In genomic region chr11:131759140-131759539, GRCh38 we compare ENCODE assay signal across 23 cellular contexts.
"Had no signal": no experiment of that assay in that cellular context is flagged by ENCODE, and none has a peak within 500 bp of the region (broad histone marks: within the 10 kb centered on the region; RNA-seq: fewer than 3 reads in every experiment).

No MANE protein-coding gene starts in this region.

- H3K36me3 ChIP-seq: gastroesophageal sphincter, heart right ventricle, prostate gland, right atrium auricular region, stomach, upper lobe of left lung had no signal

- H3K4me1 Mint-ChIP-seq: activated CD4-positive, alpha-beta T cell treated with anti-CD3 and anti-CD28 coated beads, Interleukin-2, amount 10 ng/mL, durations not matched to agents 24 days and 14 days; activated naive CD8-positive, alpha-beta T cell treated with anti-CD3 and anti-CD28 coated beads, Interleukin-2, amount 10 ng/mL, durations not matched to agents 7 days and 5 days; activated T-helper 17 cell treated with anti-CD3 and anti-CD28 coated beads, Interleukin-2, amount 50 U/mL, for 72 hours; immature natural killer cell; stimulated activated effector memory CD8-positive, alpha-beta T cell treated with anti-CD3 and anti-CD28 coated beads, Interleukin-12 subunit alpha, Interleukin-12 subunit beta, amount 100 ng/mL, for 72 hours had no signal

- H3K4me3 Mint-ChIP-seq: activated CD4-positive, alpha-beta T cell treated with anti-CD3 and anti-CD28 coated beads, Interleukin-2, amount 10 ng/mL, durations not matched to agents 24 days and 14 days; activated CD8-positive, alpha-beta T cell treated with anti-CD3 and anti-CD28 coated beads for 36 hours; activated naive CD8-positive, alpha-beta T cell treated with anti-CD3 and anti-CD28 coated beads, Interleukin-2, amount 10 ng/mL, durations not matched to agents 7 days and 5 days; activated T-helper 17 cell treated with anti-CD3 and anti-CD28 coated beads, Interleukin-2, amount 50 U/mL, for 72 hours; brain; immature natural killer cell; neural crest cell; stimulated activated effector memory CD8-positive, alpha-beta T cell treated with anti-CD3 and anti-CD28 coated beads, Interleukin-12 subunit alpha, Interleukin-12 subunit beta, amount 100 ng/mL, for 72 hours had no signal

- H3K4me3 ChIP-seq: coronary artery, gastroesophageal sphincter, heart right ventricle, prostate gland, right atrium auricular region, stomach, upper lobe of left lung had no signal

- ATAC-seq: activated CD8-positive, alpha-beta T cell treated with anti-CD3 and anti-CD28 coated beads for 36 hours; activated T-helper 17 cell treated with anti-CD3 and anti-CD28 coated beads, Interleukin-2, amount 50 U/mL, for 72 hours; gastroesophageal sphincter; heart right ventricle; left ventricle myocardium superior; stimulated activated effector memory CD8-positive, alpha-beta T cell treated with anti-CD3 and anti-CD28 coated beads, Interleukin-12 subunit alpha, Interleukin-12 subunit beta, amount 100 ng/mL, for 72 hours had no signal

- H3K27me3 ChIP-seq: right atrium auricular region, upper lobe of left lung had no signal

- H3K9me3 Mint-ChIP-seq: activated CD4-positive, alpha-beta T cell treated with anti-CD3 and anti-CD28 coated beads, Interleukin-2, amount 10 ng/mL, durations not matched to agents 24 days and 14 days; activated CD8-positive, alpha-beta T cell treated with anti-CD3 and anti-CD28 coated beads for 36 hours; activated naive CD8-positive, alpha-beta T cell treated with anti-CD3 and anti-CD28 coated beads, Interleukin-2, amount 10 ng/mL, durations not matched to agents 7 days and 5 days; activated T-helper 17 cell treated with anti-CD3 and anti-CD28 coated beads, Interleukin-2, amount 50 U/mL, for 72 hours; brain; neural crest cell; stimulated activated effector memory CD8-positive, alpha-beta T cell treated with anti-CD3 and anti-CD28 coated beads, Interleukin-12 subunit alpha, Interleukin-12 subunit beta, amount 100 ng/mL, for 72 hours had no signal

- H3K27me3 Mint-ChIP-seq: activated CD4-positive, alpha-beta T cell treated with anti-CD3 and anti-CD28 coated beads, Interleukin-2, amount 10 ng/mL, durations not matched to agents 24 days and 14 days; activated CD8-positive, alpha-beta T cell treated with anti-CD3 and anti-CD28 coated beads for 36 hours; activated naive CD8-positive, alpha-beta T cell treated with anti-CD3 and anti-CD28 coated beads, Interleukin-2, amount 10 ng/mL, durations not matched to agents 7 days and 5 days; activated T-helper 17 cell treated with anti-CD3 and anti-CD28 coated beads, Interleukin-2, amount 50 U/mL, for 72 hours had no signal

- H3K27ac ChIP-seq: coronary artery, gastroesophageal sphincter, prostate gland, right atrium auricular region, stomach, upper lobe of left lung had no signal

- H3K27ac Mint-ChIP-seq: activated CD4-positive, alpha-beta T cell treated with anti-CD3 and anti-CD28 coated beads, Interleukin-2, amount 10 ng/mL, durations not matched to agents 24 days and 14 days; activated CD8-positive, alpha-beta T cell treated with anti-CD3 and anti-CD28 coated beads for 36 hours; activated naive CD8-positive, alpha-beta T cell treated with anti-CD3 and anti-CD28 coated beads, Interleukin-2, amount 10 ng/mL, durations not matched to agents 7 days and 5 days; activated T-helper 17 cell treated with anti-CD3 and anti-CD28 coated beads, Interleukin-2, amount 50 U/mL, for 72 hours; immature natural killer cell; stimulated activated effector memory CD8-positive, alpha-beta T cell treated with anti-CD3 and anti-CD28 coated beads, Interleukin-12 subunit alpha, Interleukin-12 subunit beta, amount 100 ng/mL, for 72 hours had no signal

- DNase-seq: activated CD4-positive, alpha-beta T cell treated with anti-CD3 and anti-CD28 coated beads, Interleukin-2, amount 10 ng/mL, durations not matched to agents 24 days and 14 days; activated CD8-positive, alpha-beta T cell treated with anti-CD3 and anti-CD28 coated beads for 36 hours; activated naive CD4-positive, alpha-beta T cell; activated naive CD8-positive, alpha-beta T cell treated with anti-CD3 and anti-CD28 coated beads, Interleukin-2, amount 10 ng/mL, durations not matched to agents 7 days and 5 days; activated T-cell treated with anti-CD3 and anti-CD28 coated beads, Interleukin-2, amount 50 U/mL, for 1 hour; amygdala; central memory CD4-positive, alpha-beta T cell; erythroblast; heart right ventricle; immature natural killer cell; left ventricle myocardium superior; stimulated activated CD4-positive, alpha-beta T cell treated with anti-CD3 and anti-CD28 coated beads, Interleukin-4, amount 100 ng/mL, for 24 hours; stomach; T1000; upper lobe of left lung had no signal

- H3K9me3 ChIP-seq: prostate gland, right atrium auricular region, upper lobe of left lung had no signal

- H3K4me1 ChIP-seq: gastroesophageal sphincter, heart right ventricle, prostate gland, right atrium auricular region, stomach had no signal

- H3K36me3 Mint-ChIP-seq: activated naive CD8-positive, alpha-beta T cell treated with anti-CD3 and anti-CD28 coated beads, Interleukin-2, amount 10 ng/mL, durations not matched to agents 7 days and 5 days; brain; immature natural killer cell; stimulated activated effector memory CD8-positive, alpha-beta T cell treated with anti-CD3 and anti-CD28 coated beads, Interleukin-12 subunit alpha, Interleukin-12 subunit beta, amount 100 ng/mL, for 72 hours had no signal
